ENCODE assay signal across 18 cellular contexts in genomic region chr3:39927479-39927878, GRCh38.
"Had no signal": no experiment of that assay in that cellular context is flagged by ENCODE, and none has a peak within 500 bp of the region (broad histone marks: within the 10 kb centered on the region; RNA-seq: fewer than 3 reads in every experiment).

No MANE protein-coding gene starts in this region.

- H3K4me1 ChIP-seq: esophagus muscularis mucosa, gastrocnemius medialis, heart right ventricle, left lung, lower lobe of right lung had no signal

- ATAC-seq: gastrocnemius medialis, heart right ventricle, left cardiac atrium, left lung, left ventricle myocardium superior, lower lobe of right lung, mucosa of descending colon had no signal

- DNase-seq: dermis blood vessel endothelial cell; dorsolateral prefrontal cortex; effector CD4-positive, alpha-beta T cell; effector memory CD4-positive, alpha-beta T cell; foreskin melanocyte; gastrocnemius medialis; glutamatergic neuron; head of caudate nucleus; heart right ventricle; hippocampal formation; left cardiac atrium; left lung; left ventricle myocardium superior; lower lobe of right lung; mesenchymal stem cell; mucosa of descending colon had no signal

- H3K9me3 ChIP-seq: gastrocnemius medialis, mucosa of descending colon had no signal

- H3K27ac ChIP-seq: coronary artery, esophagus muscularis mucosa, gastrocnemius medialis, heart right ventricle, left lung, lower lobe of right lung had no signal

- H3K36me3 ChIP-seq: esophagus muscularis mucosa, gastrocnemius medialis, heart right ventricle, left lung, lower lobe of right lung had no signal

- H3K27me3 ChIP-seq: dorsolateral prefrontal cortex, esophagus muscularis mucosa, gastrocnemius medialis, heart right ventricle, left lung had no signal

- H3K4me3 ChIP-seq: coronary artery, dorsolateral prefrontal cortex, esophagus muscularis mucosa, gastrocnemius medialis, heart right ventricle, left lung, lower lobe of right lung, mucosa of descending colon had no signal
